Comparison of ENCODE assay signal across 8 cellular contexts in the genomic region with DNA sequence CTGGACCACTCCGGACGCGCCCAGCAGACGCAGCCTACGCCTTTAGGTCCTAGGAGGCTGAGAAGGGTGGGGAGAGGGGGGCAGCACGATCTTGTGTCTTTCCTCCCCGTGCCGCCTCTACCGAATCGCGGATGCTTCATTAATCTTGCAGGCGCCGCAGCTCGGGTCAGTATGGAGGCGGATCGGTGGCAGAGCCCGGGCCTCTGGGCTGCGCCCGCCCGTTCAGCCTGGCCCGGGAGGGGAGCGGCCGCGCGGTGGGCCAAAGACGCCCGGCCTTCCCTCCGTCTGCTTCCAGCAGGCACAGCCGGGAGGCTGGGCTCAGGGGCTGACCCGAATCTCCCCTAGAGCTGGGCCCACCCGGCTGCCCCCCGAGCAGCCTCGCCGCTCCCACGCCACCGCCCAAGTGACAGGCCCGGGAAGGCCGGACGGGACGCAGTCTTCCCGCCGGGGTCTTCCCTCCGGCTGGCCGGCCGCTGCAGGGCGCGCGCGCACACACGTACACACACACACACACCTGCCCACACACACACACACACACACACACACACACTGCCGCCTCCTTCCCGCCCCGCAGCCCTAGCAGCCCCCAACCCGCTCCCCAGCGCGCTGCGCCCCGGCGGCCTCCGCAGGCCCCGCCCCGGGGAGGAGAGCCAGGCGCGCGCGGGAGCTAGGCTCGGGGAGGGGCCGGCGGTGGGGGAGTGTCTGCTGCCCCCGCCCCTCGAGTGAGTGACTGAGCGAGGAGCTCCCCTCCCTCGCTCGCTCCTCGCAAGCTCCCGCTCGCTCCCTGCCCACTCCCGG. TPM values are rescaled to one million over a fixed set of nuclear protein-coding genes. Genes with fewer than 3 reads are reported as not detected.
DNase-seq lines count a peak whose midpoint lies in the region; ATAC-seq and TF ChIP-seq lines count a peak whose summit lies in the region.

A gene with protein sequence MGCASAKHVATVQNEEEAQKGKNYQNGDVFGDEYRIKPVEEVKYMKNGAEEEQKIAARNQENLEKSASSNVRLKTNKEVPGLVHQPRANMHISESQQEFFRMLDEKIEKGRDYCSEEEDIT (plus strand): TSS at position 759 of the 798 bp plus-strand sequence. CDS start 90,481 bp downstream, outside the sequence.

- H3K27ac ChIP-seq in liver (ENCODE audit: low read depth in 1 of 2, low read length in 2 of 2) = peak within 1 kb of the TSS; percentile 69 to 83

- ATAC-seq in GM18909 (IDR thresholded peaks at IDR 0.05; ENCODE audit: poor library complexity, unreplicated experiment) (peak; percentile 86), HG03196 (IDR thresholded peaks at IDR 0.05; ENCODE audit: unreplicated experiment) (peak; percentile 84)

- DNase-seq in AG08395 (ENCODE audit: low spot score) = peak; percentile 90
- DNase-seq in NCI-H526 (lab: John Stamatoyannopoulos, UW) = peak; percentile 96 to 100
- DNase-seq in activated CD4-positive, alpha-beta T cell treated with anti-CD3 and anti-CD28 coated beads, Interleukin-2, amount 50 U/mL, for 24 hours (ENCODE audit: low read depth in 1 of 2, low spot score in 1 of 2) = peak; percentile 29 to 44
- DNase-seq in dermis microvascular lymphatic vessel endothelial cell (ENCODE audit: low read depth in 2 of 2) = peak; percentile 46 to 88
- DNase-seq in stimulated activated CD4-positive, alpha-beta T cell treated with anti-CD3 and anti-CD28 coated beads, Interleukin-2, amount 100 ng/mL, for 48 hours = peak; percentile 69 to 70

- peak in 1 of 2 donors; percentile 36 for TF ChIP-seq RAD21 in liver (IDR thresholded peaks at IDR 0.05)

- H3K4me1 ChIP-seq in liver (ENCODE audit: control insufficient read depth in 4 of 4, insufficient read depth in 4 of 4, low read length in 3 of 4) = peaks cover 0 to 21% (median 11%) of the 10 kb centered on the region in 4 donors

- WGBS in liver = 2% methylated on average over 78 of the region's 78 CpGs

- no peaks in the 10 kb centered on the region for H3K9me3 ChIP-seq in liver (ENCODE audit: control insufficient read depth in 4 of 4, low read length in 3 of 4)

- no peaks in the 10 kb centered on the region for H3K36me3 ChIP-seq in liver (ENCODE audit: control insufficient read depth in 4 of 4, insufficient read depth in 3 of 4, low read depth in 1 of 4, low read length in 3 of 4)

- TF ChIP-seq CTCF in liver (IDR thresholded peaks at IDR 0.05; ENCODE audit: low read depth, low read length, missing input control) = no peak

- peak within 1 kb of the TSS; percentile 54 to 93 for H3K9ac ChIP-seq in liver (ENCODE audit: low read depth in 1 of 2, low read length in 2 of 2)

- H3K27me3 ChIP-seq in liver (ENCODE audit: control insufficient read depth in 4 of 4, insufficient read depth in 4 of 4, low read length in 3 of 4) = peaks cover 0 to 3% (median 0%) of the 10 kb centered on the region in 4 donors

- H3K4me3 ChIP-seq in liver (ENCODE audit: low read depth in 1 of 3, low read length in 3 of 3) = peak within 1 kb of the TSS; percentile 61 to 82 (median 78)

TF ChIP-seq in liver, 16 proteins besides CTCF, POLR2A, EP300 and RAD21:
- TF ChIP-seq FOXA2 (IDR thresholded peaks at IDR 0.05) (no peak), FOXA1 (IDR thresholded peaks at IDR 0.05) (no peak), EGR1 (IDR thresholded peaks at IDR 0.05; ENCODE audit: low read depth in 2 of 2) (no peak), GABPA (IDR thresholded peaks at IDR 0.05 in 1 of 2, conservative IDR thresholded peaks at IDR 0.05 in 1 of 2) (no peak), JUND (IDR thresholded peaks at IDR 0.05) (no peak), NR2F2 (IDR thresholded peaks at IDR 0.05) (no peak)
- TF ChIP-seq, protein P1, sequence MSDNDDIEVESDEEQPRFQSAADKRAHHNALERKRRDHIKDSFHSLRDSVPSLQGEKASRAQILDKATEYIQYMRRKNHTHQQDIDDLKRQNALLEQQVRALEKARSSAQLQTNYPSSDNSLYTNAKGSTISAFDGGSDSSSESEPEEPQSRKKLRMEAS (IDR thresholded peaks at IDR 0.05) = no peak
- TF ChIP-seq, protein P2, sequence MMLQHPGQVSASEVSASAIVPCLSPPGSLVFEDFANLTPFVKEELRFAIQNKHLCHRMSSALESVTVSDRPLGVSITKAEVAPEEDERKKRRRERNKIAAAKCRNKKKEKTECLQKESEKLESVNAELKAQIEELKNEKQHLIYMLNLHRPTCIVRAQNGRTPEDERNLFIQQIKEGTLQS (IDR thresholded peaks at IDR 0.05) = no peak

RNA-seq across cellular contexts. Expression of the gene that starts here (rescaled TPM):
- total RNA-seq in dermis microvascular lymphatic vessel endothelial cell (5.5 and 18.0 TPM in 2 replicates), liver (10 to 100 TPM in 1 of 2 donors, 1 to 10 TPM in 1; 2.3 to 21.3 TPM)
- polyA plus RNA-seq in liver = 10 to 100 TPM in 1 of 2 donors, 1 to 10 TPM in 1; 8.9 to 17.9 TPM

Comparison
In these comparisons a context has a peak if more than half of its experiments do, and no peak if none do; other contexts are left out.
1. Peak in every context shown above with its lines: DNase-seq, ATAC-seq, H3K4me3 ChIP-seq and H3K27ac ChIP-seq.
2. DNase-seq: peak in every context shown above with its lines; median percentile 98 in NCI-H526; 90 in AG08395; 70 in stimulated activated CD4-positive, alpha-beta T cell treated with anti-CD3 and anti-CD28 coated beads, Interleukin-2, amount 100 ng/mL, for 48 hours; 67 in dermis microvascular lymphatic vessel endothelial cell; 36 in activated CD4-positive, alpha-beta T cell treated with anti-CD3 and anti-CD28 coated beads, Interleukin-2, amount 50 U/mL, for 24 hours.